ENCODE assay signal across 25 cellular contexts in genomic region chr6:7401103-7401502, GRCh38. TPM values are rescaled to one million over a fixed set of nuclear protein-coding genes. Genes with fewer than 3 reads are reported as not detected.
DNase-seq lines count a peak whose midpoint lies in the region; ATAC-seq and TF ChIP-seq lines count a peak whose summit lies in the region.
"Had no signal": no experiment of that assay in that cellular context is flagged by ENCODE, and none has a peak within 500 bp of the region (broad histone marks: within the 10 kb centered on the region; RNA-seq: fewer than 3 reads in every experiment).

No MANE protein-coding gene starts in this region.

- H3K4me3 ChIP-seq in PC-3 (ENCODE audit: low read length): no peak overlapping the region; the same call in 1 of the 2 replicates
- H3K4me3 ChIP-seq in skeletal muscle cell (ENCODE audit: low read depth, low read length): no peak overlapping the region
- H3K4me3 ChIP-seq: coronary artery, pancreas, Peyer's patch, right lobe of liver had no signal

- H3K9me2 ChIP-seq in PC-3 (replicated peaks; ENCODE audit: low read length): no peaks in the 10 kb centered on the region
- H3K9me2 ChIP-seq: SK-N-SH had no signal

- H2AFZ ChIP-seq in PC-3 (ENCODE audit: low read length): no peak overlapping the region

- CTCF ChIA-PET in PC-3 (lab: Charles Lee): no interaction called here

- H3K27me3 ChIP-seq in PC-3 (ENCODE audit: low read length): no peaks in the 10 kb centered on the region
- H3K27me3 ChIP-seq: pancreas, Peyer's patch, right lobe of liver had no signal

- peaks cover 47% of the 10 kb centered on the region for H3K36me3 ChIP-seq in PC-3 (ENCODE audit: low read depth, low read length)

- no peaks in the 10 kb centered on the region for H3K79me2 ChIP-seq in PC-3 (ENCODE audit: low read length)

- no peaks in the 10 kb centered on the region for H3K9me3 ChIP-seq in PC-3 (ENCODE audit: low read length)
- H3K9me3 ChIP-seq: pancreas, Peyer's patch, right lobe of liver, SK-N-SH had no signal

- ATAC-seq in PC-3 (peak; percentile 100), GM21717 (IDR thresholded peaks at IDR 0.05; ENCODE audit: unreplicated experiment) (no peak), GM19328 (IDR thresholded peaks at IDR 0.05; ENCODE audit: unreplicated experiment) (no peak)
- ATAC-seq: activated naive CD8-positive, alpha-beta T cell treated with anti-CD3 and anti-CD28 coated beads, Interleukin-2, amount 50 U/mL, for 24 hours; natural killer cell; pancreas; right lobe of liver had no signal

- no peaks in the 10 kb centered on the region for H3F3A ChIP-seq in PC-3 (ENCODE audit: low read length, unreplicated experiment)

- H3K4me1 ChIP-seq in PC-3 (ENCODE audit: insufficient read depth, low read length): peaks cover 16% of the 10 kb centered on the region
- H3K4me1 ChIP-seq: pancreas, Peyer's patch had no signal

- no peaks in the 10 kb centered on the region for H4K20me1 ChIP-seq in PC-3 (ENCODE audit: low read length)

- H3K9ac ChIP-seq in PC-3 (ENCODE audit: low read length): no peak overlapping the region
- H3K9ac ChIP-seq: SK-N-SH had no signal

- DNase-seq in ELR (ENCODE audit: low read depth): peak; percentile 72
- DNase-seq in PC-3: peak; percentile 86
- DNase-seq in epithelial cell of prostate (ENCODE audit: low read depth, low spot score): no peak
- peak; percentile 22 for DNase-seq in skeletal muscle cell (ENCODE audit: low read depth)
- DNase-seq in NCI-H510A (lab: John Stamatoyannopoulos, UW): no peak
- DNase-seq: activated CD4-positive, alpha-beta T cell treated with anti-CD3 and anti-CD28 coated beads, Interleukin-2, amount 10 ng/mL, durations not matched to agents 24 days and 14 days; activated effector memory CD4-positive, alpha-beta T cell treated with anti-CD3 and anti-CD28 coated beads, Interleukin-2, amount 50 U/mL, for 16 hours; activated naive CD8-positive, alpha-beta T cell treated with anti-CD3 and anti-CD28 coated beads, Interleukin-2, amount 50 U/mL, for 24 hours; CD4-positive, CD25-positive, alpha-beta regulatory T cell; GDM1; head of caudate nucleus; natural killer cell; NCI-H1105; NCI-H524; NK-92 treated with Interleukin-12 subunit alpha and Interleukin-12 subunit beta, amount 100 ng/mL, for 24 hours; pancreas; Peyer's patch; right lobe of liver; SK-N-SH; substantia nigra; T-helper 2 cell had no signal

- H3K4me2 ChIP-seq in PC-3 (ENCODE audit: low read length): peak overlapping the region; percentile 28
- H3K4me2 ChIP-seq: SK-N-SH had no signal

- no TSS peak for BruUV-seq in PC-3 (replicated peaks; lab: Mats Ljungman, UMichigan)

- intact Hi-C loops in PC-3 (cut with micrococcal nuclease): loop anchor here (10.0 kb wide), 1 partner anchor 726 kb away; no protein-coding TSS in a partner anchor

- POLR2A ChIA-PET in PC-3 (lab: Charles Lee; ENCODE audit: unreplicated experiment): no interaction called here

- H3K27ac ChIP-seq in PC-3 (ENCODE audit: low read length) (peak overlapping the region; percentile 43), epithelial cell of prostate (peak overlapping the region; percentile 5)
- H3K27ac ChIP-seq: coronary artery, pancreas, Peyer's patch, right lobe of liver had no signal

- no peak for TF ChIP-seq CTCF in PC-3 (conservative IDR thresholded peaks at IDR 0.05; ENCODE audit: low read depth, low read length)

RNA-seq across cellular contexts. Expression of gene RIOK1, which starts 11.5 kb away (rescaled TPM):
- 29.8 and 39.9 TPM in 2 replicates for total RNA-seq in PC-3 (2014; rRNA removed)

RNA-seq across cellular contexts. Expression of gene CAGE1, which starts 11.6 kb away (rescaled TPM):
- total RNA-seq in PC-3 (2014; rRNA removed): 0.29 TPM in 1 of 2 replicates, not detected in the other
- total RNA-seq: Peyer's patch, right lobe of liver, ureter had no signal

Comparison
In these comparisons a context has a peak if more than half of its experiments do, and no peak if none do; other contexts are left out.
1. DNase-seq: peak in ELR (single experiment), PC-3 (single experiment) and skeletal muscle cell (single experiment); none in epithelial cell of prostate (single experiment) and NCI-H510A (single experiment).